1 cellular context compared by ENCODE assay signal in the genomic region with DNA sequence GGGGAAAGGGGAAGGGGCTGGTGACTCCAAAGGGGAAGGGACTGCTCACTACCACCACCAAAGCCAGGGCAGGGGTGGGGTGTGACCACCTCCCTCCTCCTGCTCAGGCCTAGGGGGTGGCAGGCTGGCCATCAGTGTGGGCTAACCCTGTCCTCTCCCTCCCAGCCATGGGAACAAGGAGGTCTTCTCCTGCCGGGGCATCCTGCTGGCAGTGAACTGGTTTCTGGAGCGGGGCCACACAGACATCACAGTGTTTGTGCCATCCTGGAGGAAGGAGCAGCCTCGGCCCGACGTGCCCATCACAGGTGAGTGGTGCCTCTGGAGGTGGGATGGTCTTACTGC.
TF ChIP-seq lines count a peak whose summit lies in the region.

No MANE protein-coding gene starts in this region.

TF ChIP-seq in GM23338, 12 proteins besides CTCF, POLR2A, EP300 and RAD21 (continued from another document):
- TF ChIP-seq, protein P1, sequence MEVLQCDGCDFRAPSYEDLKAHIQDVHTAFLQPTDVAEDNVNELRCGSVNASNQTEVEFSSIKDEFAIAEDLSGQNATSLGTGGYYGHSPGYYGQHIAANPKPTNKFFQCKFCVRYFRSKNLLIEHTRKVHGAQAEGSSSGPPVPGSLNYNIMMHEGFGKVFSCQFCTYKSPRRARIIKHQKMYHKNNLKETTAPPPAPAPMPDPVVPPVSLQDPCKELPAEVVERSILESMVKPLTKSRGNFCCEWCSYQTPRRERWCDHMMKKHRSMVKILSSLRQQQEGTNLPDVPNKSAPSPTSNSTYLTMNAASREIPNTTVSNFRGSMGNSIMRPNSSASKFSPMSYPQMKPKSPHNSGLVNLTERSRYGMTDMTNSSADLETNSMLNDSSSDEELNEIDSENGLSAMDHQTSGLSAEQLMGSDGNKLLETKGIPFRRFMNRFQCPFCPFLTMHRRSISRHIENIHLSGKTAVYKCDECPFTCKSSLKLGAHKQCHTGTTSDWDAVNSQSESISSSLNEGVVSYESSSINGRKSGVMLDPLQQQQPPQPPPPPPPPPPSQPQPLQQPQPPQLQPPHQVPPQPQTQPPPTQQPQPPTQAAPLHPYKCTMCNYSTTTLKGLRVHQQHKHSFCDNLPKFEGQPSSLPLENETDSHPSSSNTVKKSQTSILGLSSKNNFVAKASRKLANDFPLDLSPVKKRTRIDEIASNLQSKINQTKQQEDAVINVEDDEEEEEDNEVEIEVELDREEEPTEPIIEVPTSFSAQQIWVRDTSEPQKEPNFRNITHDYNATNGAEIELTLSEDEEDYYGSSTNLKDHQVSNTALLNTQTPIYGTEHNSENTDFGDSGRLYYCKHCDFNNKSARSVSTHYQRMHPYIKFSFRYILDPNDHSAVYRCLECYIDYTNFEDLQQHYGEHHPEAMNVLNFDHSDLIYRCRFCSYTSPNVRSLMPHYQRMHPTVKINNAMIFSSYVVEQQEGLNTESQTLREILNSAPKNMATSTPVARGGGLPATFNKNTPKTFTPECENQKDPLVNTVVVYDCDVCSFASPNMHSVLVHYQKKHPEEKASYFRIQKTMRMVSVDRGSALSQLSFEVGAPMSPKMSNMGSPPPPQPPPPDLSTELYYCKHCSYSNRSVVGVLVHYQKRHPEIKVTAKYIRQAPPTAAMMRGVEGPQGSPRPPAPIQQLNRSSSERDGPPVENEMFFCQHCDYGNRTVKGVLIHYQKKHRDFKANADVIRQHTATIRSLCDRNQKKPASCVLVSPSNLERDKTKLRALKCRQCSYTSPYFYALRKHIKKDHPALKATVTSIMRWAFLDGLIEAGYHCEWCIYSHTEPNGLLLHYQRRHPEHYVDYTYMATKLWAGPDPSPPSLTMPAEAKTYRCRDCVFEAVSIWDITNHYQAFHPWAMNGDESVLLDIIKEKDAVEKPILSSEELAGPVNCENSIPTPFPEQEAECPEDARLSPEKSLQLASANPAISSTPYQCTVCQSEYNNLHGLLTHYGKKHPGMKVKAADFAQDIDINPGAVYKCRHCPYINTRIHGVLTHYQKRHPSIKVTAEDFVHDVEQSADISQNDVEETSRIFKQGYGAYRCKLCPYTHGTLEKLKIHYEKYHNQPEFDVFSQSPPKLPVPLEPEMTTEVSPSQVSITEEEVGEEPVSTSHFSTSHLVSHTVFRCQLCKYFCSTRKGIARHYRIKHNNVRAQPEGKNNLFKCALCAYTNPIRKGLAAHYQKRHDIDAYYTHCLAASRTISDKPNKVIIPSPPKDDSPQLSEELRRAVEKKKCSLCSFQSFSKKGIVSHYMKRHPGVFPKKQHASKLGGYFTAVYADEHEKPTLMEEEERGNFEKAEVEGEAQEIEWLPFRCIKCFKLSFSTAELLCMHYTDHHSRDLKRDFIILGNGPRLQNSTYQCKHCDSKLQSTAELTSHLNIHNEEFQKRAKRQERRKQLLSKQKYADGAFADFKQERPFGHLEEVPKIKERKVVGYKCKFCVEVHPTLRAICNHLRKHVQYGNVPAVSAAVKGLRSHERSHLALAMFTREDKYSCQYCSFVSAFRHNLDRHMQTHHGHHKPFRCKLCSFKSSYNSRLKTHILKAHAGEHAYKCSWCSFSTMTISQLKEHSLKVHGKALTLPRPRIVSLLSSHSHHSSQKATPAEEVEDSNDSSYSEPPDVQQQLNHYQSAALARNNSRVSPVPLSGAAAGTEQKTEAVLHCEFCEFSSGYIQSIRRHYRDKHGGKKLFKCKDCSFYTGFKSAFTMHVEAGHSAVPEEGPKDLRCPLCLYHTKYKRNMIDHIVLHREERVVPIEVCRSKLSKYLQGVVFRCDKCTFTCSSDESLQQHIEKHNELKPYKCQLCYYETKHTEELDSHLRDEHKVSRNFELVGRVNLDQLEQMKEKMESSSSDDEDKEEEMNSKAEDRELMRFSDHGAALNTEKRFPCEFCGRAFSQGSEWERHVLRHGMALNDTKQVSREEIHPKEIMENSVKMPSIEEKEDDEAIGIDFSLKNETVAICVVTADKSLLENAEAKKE (CRISPR knock-in tag; IDR thresholded peaks at IDR 0.05), result no peak
